Comparison of ENCODE assay signal across 1 cellular context in the genomic region with DNA sequence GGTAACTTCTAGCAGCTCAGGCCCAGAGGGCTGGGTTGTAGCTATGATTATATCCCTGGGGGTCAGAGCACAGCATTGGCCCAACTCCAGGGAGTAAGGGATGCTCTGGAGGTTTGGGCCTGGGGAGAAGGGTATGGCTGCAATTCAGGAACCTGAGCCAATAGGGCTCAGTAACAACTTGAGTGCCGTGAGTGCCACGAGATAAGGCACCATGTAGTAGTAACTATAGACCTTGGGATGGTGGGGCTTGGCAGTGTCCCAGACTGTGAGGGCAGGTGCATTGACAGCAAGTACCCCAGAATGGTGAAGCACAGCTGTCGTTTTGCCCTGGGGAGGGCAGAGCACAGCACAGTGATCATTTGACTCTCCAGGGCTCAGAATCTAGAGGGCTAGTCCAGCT.
TF ChIP-seq lines count a peak whose summit lies in the region.

No MANE protein-coding gene starts in this region.

TF ChIP-seq in H1, 55 proteins besides CTCF, POLR2A, EP300 and RAD21:
- TF ChIP-seq, protein P1, sequence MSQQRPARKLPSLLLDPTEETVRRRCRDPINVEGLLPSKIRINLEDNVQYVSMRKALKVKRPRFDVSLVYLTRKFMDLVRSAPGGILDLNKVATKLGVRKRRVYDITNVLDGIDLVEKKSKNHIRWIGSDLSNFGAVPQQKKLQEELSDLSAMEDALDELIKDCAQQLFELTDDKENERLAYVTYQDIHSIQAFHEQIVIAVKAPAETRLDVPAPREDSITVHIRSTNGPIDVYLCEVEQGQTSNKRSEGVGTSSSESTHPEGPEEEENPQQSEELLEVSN (IDR thresholded peaks at IDR 0.05): no peak
- TF ChIP-seq SUZ12 (IDR thresholded peaks at IDR 0.05; ENCODE audit: low read length) (no peak), BRCA1 (IDR thresholded peaks at IDR 0.05; ENCODE audit: low read depth, low read length) (no peak), BCL11A (IDR thresholded peaks at IDR 0.05; ENCODE audit: low read depth in 2 of 2, low read length in 2 of 2) (no peak), TEAD4 (IDR thresholded peaks at IDR 0.05; ENCODE audit: low read depth, low read length) (no peak), SIN3A (conservative IDR thresholded peaks at IDR 0.05 in 1 of 2, IDR thresholded peaks at IDR 0.05 in 1 of 2; ENCODE audit: low read depth in 1 of 2, low read length in 2 of 2) (no peak), KDM5A (IDR thresholded peaks at IDR 0.05; ENCODE audit: low read length) (no peak), SP1 (IDR thresholded peaks at IDR 0.05; ENCODE audit: low read depth, low read length) (no peak), POLR2AphosphoS5 (IDR thresholded peaks at IDR 0.05; ENCODE audit: low read depth, low read length) (no peak), HDAC2 (IDR thresholded peaks at IDR 0.05; ENCODE audit: borderline replicate concordance in 1 of 2, low read depth in 2 of 2, low read length in 2 of 2) (no peak), CBX5 (IDR thresholded peaks at IDR 0.05; ENCODE audit: low read depth, low read length) (no peak), SP4 (IDR thresholded peaks at IDR 0.05; ENCODE audit: low read length) (no peak), CEBPB (IDR thresholded peaks at IDR 0.05; ENCODE audit: low read depth, low read length) (no peak), RNF2 (IDR thresholded peaks at IDR 0.05; ENCODE audit: borderline replicate concordance, low read depth, low read length, missing control alignments, poor library complexity, severe bottlenecking) (no peak), ZNF274 (IDR thresholded peaks at IDR 0.05; ENCODE audit: borderline replicate concordance, extremely low read depth, low read length) (no peak), KDM1A (IDR thresholded peaks at IDR 0.05; ENCODE audit: borderline replicate concordance, low read length) (no peak), ASH2L (IDR thresholded peaks at IDR 0.05; ENCODE audit: low read length) (no peak), EGR1 (IDR thresholded peaks at IDR 0.05; ENCODE audit: borderline replicate concordance, low read depth, low read length) (no peak)
- TF ChIP-seq, protein P2, sequence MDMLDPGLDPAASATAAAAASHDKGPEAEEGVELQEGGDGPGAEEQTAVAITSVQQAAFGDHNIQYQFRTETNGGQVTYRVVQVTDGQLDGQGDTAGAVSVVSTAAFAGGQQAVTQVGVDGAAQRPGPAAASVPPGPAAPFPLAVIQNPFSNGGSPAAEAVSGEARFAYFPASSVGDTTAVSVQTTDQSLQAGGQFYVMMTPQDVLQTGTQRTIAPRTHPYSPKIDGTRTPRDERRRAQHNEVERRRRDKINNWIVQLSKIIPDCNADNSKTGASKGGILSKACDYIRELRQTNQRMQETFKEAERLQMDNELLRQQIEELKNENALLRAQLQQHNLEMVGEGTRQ (IDR thresholded peaks at IDR 0.05; ENCODE audit: low read length): no peak
